1 cellular context compared by ENCODE assay signal in genomic region chr17:66302761-66303626, GRCh38.
TF ChIP-seq lines count a peak whose summit lies in the region.

No MANE protein-coding gene starts in this region.

TF ChIP-seq in K562, 482 proteins besides CTCF, POLR2A, EP300 and RAD21 (continued from another document and continues in another):
- TF ChIP-seq PHF8 (IDR thresholded peaks at IDR 0.05; ENCODE audit: borderline replicate concordance, low read length) (peak; percentile 8; the same call in 1 of the 2 replicates), ZNF384 (IDR thresholded peaks at IDR 0.05; ENCODE audit: low read depth, low read length) (no peak), HDAC1 (IDR thresholded peaks at IDR 0.05) (no peak; a peak in 2 of 4 replicates), SRSF3 (IDR thresholded peaks at IDR 0.05; ENCODE audit: insufficient read depth, low read length) (no peak), ARID4B (CRISPR knock-in tag; IDR thresholded peaks at IDR 0.05) (peak; percentile 81), ELF1 (tag; IDR thresholded peaks at IDR 0.05) (no peak), NR3C1 (CRISPR knock-in tag; IDR thresholded peaks at IDR 0.05) (0 out of 2 replicates have a peak, but pooled peaks have one; percentile 37), CTCFL (IDR thresholded peaks at IDR 0.05; ENCODE audit: borderline replicate concordance, insufficient read depth, low read depth, low read length, poor library complexity, severe bottlenecking) (peak; percentile 21), HDAC3 (IDR thresholded peaks at IDR 0.05; ENCODE audit: borderline replicate concordance, partially characterized antibody) (no peak), ETV1 (tag; conservative IDR thresholded peaks at IDR 0.05; ENCODE audit: low read depth) (no peak), PRMT5 (CRISPR knock-in tag; IDR thresholded peaks at IDR 0.05) (no peak), YY1 (IDR thresholded peaks at IDR 0.05; ENCODE audit: borderline replicate concordance in 1 of 3, control insufficient read depth in 1 of 3, extremely low read depth in 1 of 3, insufficient read depth in 3 of 3, insufficient read length in 1 of 3, insufficient replicate concordance in 2 of 3, low read depth in 1 of 3, low read length in 2 of 3) (peak in 1 of 3 experiments; percentile 3), CHD1 (IDR thresholded peaks at IDR 0.05; ENCODE audit: low read length) (peak; percentile 65), SP1 (CRISPR knock-in tag; IDR thresholded peaks at IDR 0.05) (no peak; the same call in 1 of the 2 replicates), ZNF274 (IDR thresholded peaks at IDR 0.05; ENCODE audit: borderline replicate concordance, low read depth, low read length) (no peak), TBL1XR1 (IDR thresholded peaks at IDR 0.05; ENCODE audit: low read length in 2 of 2) (no peak), E2F6 (IDR thresholded peaks at IDR 0.05; ENCODE audit: borderline replicate concordance in 1 of 2, extremely low read depth in 1 of 2, insufficient read depth in 1 of 2, insufficient read length in 1 of 2, low read depth in 1 of 2, low read length in 1 of 2, poor library complexity in 1 of 2, severe bottlenecking in 1 of 2) (peak; percentile 24 to 81), POLR2G (IDR thresholded peaks at IDR 0.05; ENCODE audit: low read depth, low read length) (peak; percentile 59), PRDM10 (IDR thresholded peaks at IDR 0.05; ENCODE audit: partially characterized antibody) (peak; percentile 75), TRIM28 (IDR thresholded peaks at IDR 0.05) (no peak), ZNF551 (CRISPR knock-in tag; IDR thresholded peaks at IDR 0.05) (no peak), NCOA2 (IDR thresholded peaks at IDR 0.05; ENCODE audit: partially characterized antibody in 2 of 2) (no peak), HNRNPLL (IDR thresholded peaks at IDR 0.05; ENCODE audit: low read depth, low read length, poor library complexity, severe bottlenecking) (peak; percentile 32), ZNF740 (CRISPR knock-in tag; IDR thresholded peaks at IDR 0.05) (peak; percentile 94), ZNF740 (tag; IDR thresholded peaks at IDR 0.05) (no peak; a peak in 1 of 4 replicates), PHF20 (IDR thresholded peaks at IDR 0.05; ENCODE audit: partially characterized antibody) (no peak), PCBP1 (IDR thresholded peaks at IDR 0.05; ENCODE audit: low read depth, low read length, poor library complexity, severe bottlenecking) (peak; percentile 72), BMI1 (IDR thresholded peaks at IDR 0.05; ENCODE audit: low read length) (no peak), CC2D1A (IDR thresholded peaks at IDR 0.05) (no peak), EP400 (IDR thresholded peaks at IDR 0.05) (0 out of 2 replicates have a peak, but pooled peaks have one; percentile 27), ZNF512 (tag; IDR thresholded peaks at IDR 0.05) (no peak), CREM (IDR thresholded peaks at IDR 0.05; ENCODE audit: low read depth) (peak; percentile 11; the same call in 1 of the 2 replicates)
- TF ChIP-seq, protein P1, sequence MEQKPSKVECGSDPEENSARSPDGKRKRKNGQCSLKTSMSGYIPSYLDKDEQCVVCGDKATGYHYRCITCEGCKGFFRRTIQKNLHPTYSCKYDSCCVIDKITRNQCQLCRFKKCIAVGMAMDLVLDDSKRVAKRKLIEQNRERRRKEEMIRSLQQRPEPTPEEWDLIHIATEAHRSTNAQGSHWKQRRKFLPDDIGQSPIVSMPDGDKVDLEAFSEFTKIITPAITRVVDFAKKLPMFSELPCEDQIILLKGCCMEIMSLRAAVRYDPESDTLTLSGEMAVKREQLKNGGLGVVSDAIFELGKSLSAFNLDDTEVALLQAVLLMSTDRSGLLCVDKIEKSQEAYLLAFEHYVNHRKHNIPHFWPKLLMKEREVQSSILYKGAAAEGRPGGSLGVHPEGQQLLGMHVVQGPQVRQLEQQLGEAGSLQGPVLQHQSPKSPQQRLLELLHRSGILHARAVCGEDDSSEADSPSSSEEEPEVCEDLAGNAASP (IDR thresholded peaks at IDR 0.05): no peak
- TF ChIP-seq, protein P2, sequence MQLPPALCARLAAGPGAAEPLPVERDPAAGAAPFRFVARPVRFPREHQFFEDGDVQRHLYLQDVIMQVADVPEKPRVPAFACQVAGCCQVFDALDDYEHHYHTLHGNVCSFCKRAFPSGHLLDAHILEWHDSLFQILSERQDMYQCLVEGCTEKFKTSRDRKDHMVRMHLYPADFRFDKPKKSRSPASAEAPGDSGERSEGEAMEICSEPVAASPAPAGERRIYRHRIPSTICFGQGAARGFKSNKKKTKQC (CRISPR knock-in tag; IDR thresholded peaks at IDR 0.05): peak; percentile 32; the same call in 1 of the 2 replicates
- TF ChIP-seq, protein P3, sequence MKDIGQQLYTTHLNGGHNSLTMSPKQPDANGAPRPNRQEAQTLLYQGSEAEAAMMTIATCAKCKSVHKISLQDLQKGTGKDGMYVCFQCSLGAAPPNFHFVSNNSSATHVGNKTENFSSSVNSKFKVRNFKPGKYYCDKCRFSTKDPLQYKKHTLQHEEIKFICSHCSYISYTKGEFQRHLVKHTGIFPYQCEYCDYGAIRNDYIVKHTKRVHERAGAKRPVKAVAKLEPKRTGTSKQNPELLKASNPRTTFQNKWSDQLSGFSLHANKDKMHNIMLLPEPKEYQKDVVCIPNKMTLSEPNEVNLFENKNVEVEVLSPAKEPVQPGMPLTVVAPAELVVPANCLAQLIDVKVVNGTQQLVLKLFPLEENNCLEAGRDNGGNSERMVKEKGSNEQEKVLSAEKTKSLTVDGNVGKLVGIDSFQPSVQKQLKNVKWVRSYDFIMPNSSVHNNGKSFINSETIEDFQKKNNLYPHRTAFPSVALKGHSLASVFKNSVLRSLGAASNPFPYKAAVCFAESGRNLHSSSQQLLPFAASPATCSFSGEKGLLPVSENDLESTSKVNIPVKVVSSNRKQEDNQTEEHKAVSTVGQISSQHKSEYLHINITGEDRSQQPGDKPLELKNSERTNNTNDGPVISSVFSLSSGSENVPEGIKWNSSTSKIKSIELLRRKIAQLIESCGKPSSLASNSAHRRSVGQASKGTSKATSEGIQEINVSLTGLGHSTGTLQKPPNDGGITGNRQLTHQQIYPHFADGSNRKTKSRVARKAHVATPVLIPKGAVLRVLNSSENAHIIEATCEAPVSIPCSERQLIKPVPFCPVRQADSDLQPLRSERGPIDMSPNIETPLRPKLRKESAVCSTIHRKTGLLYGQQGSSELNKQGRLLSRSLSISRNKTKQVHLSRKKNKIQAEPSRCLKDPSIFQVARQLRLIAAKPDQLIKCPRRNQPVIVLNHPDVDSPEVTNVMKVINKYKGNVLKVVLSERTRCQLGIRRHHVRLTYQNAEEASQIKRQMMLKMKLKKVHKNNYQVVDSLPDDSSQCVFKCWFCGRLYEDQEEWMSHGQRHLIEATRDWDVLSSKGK (CRISPR knock-in tag; IDR thresholded peaks at IDR 0.05): no peak
